ENCODE assay signal across 9 cellular contexts in genomic region chr11:63553759-63554158, GRCh38. TPM values are rescaled to one million over a fixed set of nuclear protein-coding genes. Genes with fewer than 3 reads are reported as not detected.
DNase-seq lines count a peak whose midpoint lies in the region; ATAC-seq, FAIRE-seq and TF ChIP-seq lines count a peak whose summit lies in the region.
"Had no signal": no experiment of that assay in that cellular context is flagged by ENCODE, and none has a peak within 500 bp of the region (broad histone marks: within the 10 kb centered on the region; RNA-seq: fewer than 3 reads in every experiment).

No MANE protein-coding gene starts in this region.

- no peaks in the 10 kb centered on the region for H3K79me2 ChIP-seq in SU-DHL-6 (ENCODE audit: insufficient read depth, low read length)

- H3K27ac ChIP-seq in SU-DHL-6 (ENCODE audit: low read depth, low read length), result no peak overlapping the region
- peak overlapping the region; percentile 63 for H3K27ac ChIP-seq in effector memory CD4-positive, alpha-beta T cell (ENCODE audit: insufficient read depth, low read length, poor library complexity, severe bottlenecking)
- no peak overlapping the region for H3K27ac ChIP-seq in SJCRH30
- H3K27ac ChIP-seq in kidney (ENCODE audit: low read depth in 2 of 2, low read length in 2 of 2), result no peak overlapping the region

- H3K4me3 ChIP-seq in GM06990 (replicated peaks; ENCODE audit: low read depth, low read length) (no peak overlapping the region), SU-DHL-6 (ENCODE audit: insufficient read depth, low read length, poor library complexity, severe bottlenecking) (no peak overlapping the region), SJCRH30 (no peak overlapping the region), kidney (ENCODE audit: low read length in 2 of 2) (no peak overlapping the region)
- peak overlapping the region; percentile 24 for H3K4me3 ChIP-seq in effector memory CD4-positive, alpha-beta T cell (ENCODE audit: insufficient read depth, low read depth, low read length, poor library complexity, severe bottlenecking)

- H4K20me1 ChIP-seq in SU-DHL-6 (ENCODE audit: low read depth, low read length), result no peaks in the 10 kb centered on the region

- no peak for FAIRE-seq in kidney (lab: Jason Lieb, UNC)

- no peaks in the 10 kb centered on the region for H3F3A ChIP-seq in SU-DHL-6 (ENCODE audit: insufficient read depth)

- peak overlapping the region; percentile 72 for H2AFZ ChIP-seq in SU-DHL-6 (ENCODE audit: low read depth, low read length, severe bottlenecking)

- peak; percentile 83 for ATAC-seq in GM21825 (IDR thresholded peaks at IDR 0.05; ENCODE audit: unreplicated experiment)

- H3K4me2 ChIP-seq in SU-DHL-6 (ENCODE audit: low read depth, low read length, poor library complexity, severe bottlenecking), result peak overlapping the region; percentile 36

- DNase-seq in GM06990 (ENCODE audit: extremely low read depth, insufficient read length) (peak; percentile 67), SJCRH30 (no peak), kidney (no peak), D341Med (ENCODE audit: low spot score) (no peak), NCI-H1105 treated with DMSO at 0.1 percent for 48 hours (lab: John Stamatoyannopoulos, UW) (no peak)
- peak in 2 of 3 donors; percentile 36 to 39 for DNase-seq in effector memory CD4-positive, alpha-beta T cell

- no peaks in the 10 kb centered on the region for H3K36me3 ChIP-seq in GM06990 (ENCODE audit: control insufficient read depth, insufficient read depth, low read length)
- no peaks in the 10 kb centered on the region for H3K36me3 ChIP-seq in SU-DHL-6 (ENCODE audit: low read length)
- H3K36me3 ChIP-seq in effector memory CD4-positive, alpha-beta T cell (ENCODE audit: control insufficient read depth, insufficient read depth, low read length), result no peaks in the 10 kb centered on the region
- no peaks in the 10 kb centered on the region for H3K36me3 ChIP-seq in SJCRH30
- H3K36me3 ChIP-seq in kidney (ENCODE audit: control insufficient read depth in 1 of 2, insufficient read depth in 2 of 2, low read length in 2 of 2), result no peaks in the 10 kb centered on the region

- H3K9ac ChIP-seq in SU-DHL-6 (ENCODE audit: low read length) (no peak overlapping the region; the same call in 1 of the 2 replicates), kidney (ENCODE audit: low read length in 2 of 2) (no peak overlapping the region)

- H3K27me3 ChIP-seq in GM06990 (replicated peaks; ENCODE audit: control insufficient read depth, insufficient read depth, low read length), result no peaks in the 10 kb centered on the region
- no peaks in the 10 kb centered on the region for H3K27me3 ChIP-seq in SU-DHL-6 (ENCODE audit: low read length)
- no peaks in the 10 kb centered on the region for H3K27me3 ChIP-seq in effector memory CD4-positive, alpha-beta T cell (replicated peaks; ENCODE audit: control insufficient read depth, insufficient read depth, low read length, poor library complexity, severe bottlenecking)
- no peaks in the 10 kb centered on the region for H3K27me3 ChIP-seq in SJCRH30

- TF ChIP-seq CTCF in GM06990 (IDR thresholded peaks at IDR 0.05; ENCODE audit: insufficient read depth, low read length, poor library complexity, severe bottlenecking), result no peak
- TF ChIP-seq CTCF in SU-DHL-6 (IDR thresholded peaks at IDR 0.05; ENCODE audit: insufficient read depth, low read length, poor library complexity, severe bottlenecking), result no peak
- TF ChIP-seq CTCF in kidney (IDR thresholded peaks at IDR 0.05; ENCODE audit: borderline replicate concordance, extremely low read depth, insufficient read depth), result no peak

- peaks cover 22% of the 10 kb centered on the region for H3K4me1 ChIP-seq in effector memory CD4-positive, alpha-beta T cell (ENCODE audit: control insufficient read depth, insufficient read depth, low read length, poor library complexity, severe bottlenecking)
- H3K4me1 ChIP-seq in SJCRH30 (peaks cover 7% of the 10 kb centered on the region), kidney (ENCODE audit: control insufficient read depth in 1 of 2, insufficient read depth in 1 of 2, low read depth in 1 of 2, low read length in 2 of 2) (no peaks in the 10 kb centered on the region)

- no peaks in the 10 kb centered on the region for H3K9me2 ChIP-seq in SU-DHL-6 (replicated peaks; ENCODE audit: insufficient read depth, low read length)

- intact Hi-C loops in kidney (cut with DNase I), result no loop called here

- H3K9me3 ChIP-seq in SU-DHL-6 (ENCODE audit: insufficient read depth, low read length), result no peaks in the 10 kb centered on the region
- H3K9me3 ChIP-seq in effector memory CD4-positive, alpha-beta T cell (ENCODE audit: control insufficient read depth, low read length), result no peaks in the 10 kb centered on the region
- no peaks in the 10 kb centered on the region for H3K9me3 ChIP-seq in SJCRH30 (replicated peaks)
- H3K9me3 ChIP-seq in kidney (ENCODE audit: control insufficient read depth in 1 of 2, low read length in 2 of 2), result no peaks in the 10 kb centered on the region

RNA-seq across cellular contexts. Expression of gene PLAAT2, which starts 9.4 kb away (rescaled TPM):
- not detected in 2 replicates for total RNA-seq in SJCRH30 (2014; rRNA removed; shearing (Covaris generic))
- total RNA-seq in kidney, result 1.3 TPM
- polyA plus RNA-seq in kidney (ENCODE audit: insufficient read depth, low read depth, low replicate concordance), result 49.5 TPM
- total RNA-seq: pulmonary artery endothelial cell had no signal

RNA-seq across cellular contexts. Expression of gene PLAAT4, which starts 17.2 kb away (rescaled TPM):
- total RNA-seq in SJCRH30 (2014; rRNA removed; shearing (Covaris generic)), result 0.18 and 0.38 TPM in 2 replicates
- total RNA-seq in kidney, result 111 TPM
- polyA plus RNA-seq in kidney (ENCODE audit: insufficient read depth, low read depth, low replicate concordance), result 579 TPM

RNA-seq across cellular contexts. Expression of gene LGALS12, which starts 47.9 kb away (rescaled TPM):
- 0.14 TPM in 1 of 2 replicates, not detected in the other for total RNA-seq in SJCRH30 (2014; rRNA removed; shearing (Covaris generic))
- total RNA-seq in kidney, result 0.44 TPM
- 0.32 TPM for polyA plus RNA-seq in kidney (ENCODE audit: insufficient read depth, low read depth, low replicate concordance)
- total RNA-seq: pulmonary artery endothelial cell had no signal

Comparison
In these comparisons a context has a peak if more than half of its experiments do, and no peak if none do; other contexts are left out.
1. DNase-seq: peak in GM06990 (single experiment) and effector memory CD4-positive, alpha-beta T cell (2 of 3); none in SJCRH30 (0 of 2), kidney (single experiment), D341Med (single experiment) and NCI-H1105 treated with DMSO at 0.1 percent for 48 hours (single experiment).
2. RNA of gene PLAAT4, which starts 17.2 kb away (total RNA-seq): 111 TPM in kidney (single experiment); 0.18 to 0.38 TPM in SJCRH30; every median in the first group is over 10 times any median in the second.